1 cellular context compared by ENCODE assay signal in the genomic region with DNA sequence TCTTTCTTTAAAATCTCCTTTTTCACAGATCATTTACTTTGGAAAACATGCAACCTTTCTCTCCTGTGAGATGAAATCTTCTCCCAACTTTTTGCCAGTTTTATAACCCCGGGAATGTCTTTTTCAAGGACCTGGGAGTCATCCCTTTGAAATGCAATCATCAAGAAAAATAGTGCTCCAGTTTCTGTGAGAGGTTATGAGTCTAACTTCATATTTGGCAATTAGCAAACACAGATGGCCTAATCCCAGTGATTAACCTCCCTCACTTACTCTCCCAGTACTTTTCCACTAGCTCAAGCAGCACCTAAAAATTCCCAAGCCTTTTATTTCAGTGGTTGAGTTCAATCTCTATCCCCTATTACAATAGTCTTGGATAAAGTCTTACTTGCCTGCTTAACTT.
TF ChIP-seq lines count a peak whose summit lies in the region.

No MANE protein-coding gene starts in this region.

TF ChIP-seq in IMR-90, 13 proteins besides CTCF, POLR2A, EP300 and RAD21:
- TF ChIP-seq RCOR1 (IDR thresholded peaks at IDR 0.05; ENCODE audit: insufficient replicate concordance, low read length) (no peak), MAZ (IDR thresholded peaks at IDR 0.05; ENCODE audit: borderline replicate concordance, low read depth, low read length) (no peak), CHD1 (IDR thresholded peaks at IDR 0.05; ENCODE audit: low read depth, low read length) (no peak), NFE2L2 (IDR thresholded peaks at IDR 0.05; ENCODE audit: low read depth, low read length) (no peak), MXI1 (IDR thresholded peaks at IDR 0.05; ENCODE audit: borderline replicate concordance, low read depth, low read length) (no peak), SMC3 (IDR thresholded peaks at IDR 0.05; ENCODE audit: low read depth, low read length) (no peak), FOS (IDR thresholded peaks at IDR 0.05; ENCODE audit: low read depth, low read length) (no peak), RFX5 (IDR thresholded peaks at IDR 0.05; ENCODE audit: low read depth, low read length) (no peak), BHLHE40 (IDR thresholded peaks at IDR 0.05; ENCODE audit: low read depth, low read length) (no peak), MAFK (IDR thresholded peaks at IDR 0.05; ENCODE audit: low read depth, low read length) (no peak), CEBPB (IDR thresholded peaks at IDR 0.05; ENCODE audit: low read depth, low read length) (no peak)
- TF ChIP-seq, protein P1, sequence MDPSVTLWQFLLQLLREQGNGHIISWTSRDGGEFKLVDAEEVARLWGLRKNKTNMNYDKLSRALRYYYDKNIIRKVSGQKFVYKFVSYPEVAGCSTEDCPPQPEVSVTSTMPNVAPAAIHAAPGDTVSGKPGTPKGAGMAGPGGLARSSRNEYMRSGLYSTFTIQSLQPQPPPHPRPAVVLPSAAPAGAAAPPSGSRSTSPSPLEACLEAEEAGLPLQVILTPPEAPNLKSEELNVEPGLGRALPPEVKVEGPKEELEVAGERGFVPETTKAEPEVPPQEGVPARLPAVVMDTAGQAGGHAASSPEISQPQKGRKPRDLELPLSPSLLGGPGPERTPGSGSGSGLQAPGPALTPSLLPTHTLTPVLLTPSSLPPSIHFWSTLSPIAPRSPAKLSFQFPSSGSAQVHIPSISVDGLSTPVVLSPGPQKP (IDR thresholded peaks at IDR 0.05; ENCODE audit: borderline replicate concordance, low read depth, low read length) = no peak
- TF ChIP-seq, protein P2, sequence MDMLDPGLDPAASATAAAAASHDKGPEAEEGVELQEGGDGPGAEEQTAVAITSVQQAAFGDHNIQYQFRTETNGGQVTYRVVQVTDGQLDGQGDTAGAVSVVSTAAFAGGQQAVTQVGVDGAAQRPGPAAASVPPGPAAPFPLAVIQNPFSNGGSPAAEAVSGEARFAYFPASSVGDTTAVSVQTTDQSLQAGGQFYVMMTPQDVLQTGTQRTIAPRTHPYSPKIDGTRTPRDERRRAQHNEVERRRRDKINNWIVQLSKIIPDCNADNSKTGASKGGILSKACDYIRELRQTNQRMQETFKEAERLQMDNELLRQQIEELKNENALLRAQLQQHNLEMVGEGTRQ (IDR thresholded peaks at IDR 0.05; ENCODE audit: low read depth, low read length) = no peak
